Comparison of ENCODE assay signal across 14 cellular contexts in genomic region chr12:104290320-104290719, GRCh38. TPM values are rescaled to one million over a fixed set of nuclear protein-coding genes. Genes with fewer than 3 reads are reported as not detected.
A peak's percentile ranks its signal among the peaks of the same experiment; 100 is the strongest.
DNase-seq lines count a peak whose midpoint lies in the region; ATAC-seq, FAIRE-seq and TF ChIP-seq lines count a peak whose summit lies in the region.
"Had no signal": no experiment of that assay in that cellular context is flagged by ENCODE, and none has a peak within 500 bp of the region (broad histone marks: within the 10 kb centered on the region; RNA-seq: fewer than 3 reads in every experiment).

No MANE protein-coding gene starts in this region.

- H3K4me1 Mint-ChIP-seq in activated T-helper 17 cell treated with anti-CD3 and anti-CD28 coated beads, Interleukin-2, amount 50 U/mL, for 72 hours, result peaks cover 22% of the 10 kb centered on the region
- peaks cover 41% of the 10 kb centered on the region for H3K4me1 Mint-ChIP-seq in mesothelial cell of epicardium

- no peak overlapping the region for H3K18ac ChIP-seq in mesenchymal stem cell (ENCODE audit: low read depth in 1 of 2, low read length in 2 of 2)

- TF ChIP-seq RAD21 in HepG2 (CRISPR knock-in tag; IDR thresholded peaks at IDR 0.05), result no peak

- H3K4ac ChIP-seq in mesenchymal stem cell (ENCODE audit: low read depth in 1 of 2, low read length in 2 of 2), result no peak overlapping the region

- no peaks in the 10 kb centered on the region; a peak in 1 of 5 replicates for H3K27me3 ChIP-seq in HepG2 (ENCODE audit: control insufficient read depth in 1 of 2, insufficient read depth in 2 of 2, low read length in 2 of 2)
- H3K27me3 ChIP-seq in right lobe of liver, result no peaks in the 10 kb centered on the region
- no peaks in the 10 kb centered on the region for H3K27me3 ChIP-seq in mesenchymal stem cell (ENCODE audit: control insufficient read depth in 1 of 2, insufficient read depth in 1 of 2, low read length in 2 of 2)

- no peak for FAIRE-seq in HepG2 (lab: Jason Lieb, UNC)

- no peak overlapping the region for H2BK15ac ChIP-seq in mesenchymal stem cell (ENCODE audit: low read depth, poor library complexity, severe bottlenecking)

- H3K27me3 Mint-ChIP-seq in activated T-helper 17 cell treated with anti-CD3 and anti-CD28 coated beads, Interleukin-2, amount 50 U/mL, for 72 hours, result no peaks in the 10 kb centered on the region
- H3K27me3 Mint-ChIP-seq in mesothelial cell of epicardium (ENCODE audit: low read depth), result no peaks in the 10 kb centered on the region
- H3K27me3 Mint-ChIP-seq: activated CD4-positive, alpha-beta memory T cell treated with anti-CD3 and anti-CD28 coated beads, Interleukin-2, amount 10 ng/mL, durations not matched to agents 7 days and 5 days; stimulated activated naive CD8-positive, alpha-beta T cell treated with anti-CD3 and anti-CD28 coated beads, Interleukin-15, Interleukin-2, amounts not matched to agents 100 ng/mL and 50 ng/mL, for 24 hours had no signal

- no peak for ATAC-seq in HepG2
- ATAC-seq in right lobe of liver, result no peak
- no peak for ATAC-seq in activated T-helper 17 cell treated with anti-CD3 and anti-CD28 coated beads, Interleukin-2, amount 50 U/mL, for 72 hours (replicated peaks)
- ATAC-seq in HG02840 (IDR thresholded peaks at IDR 0.05; ENCODE audit: low FRiP score, unreplicated experiment), result no peak
- ATAC-seq: left ventricle myocardium superior had no signal

- H2BK5ac ChIP-seq in mesenchymal stem cell (ENCODE audit: low read depth, low read length, poor library complexity, severe bottlenecking), result no peak overlapping the region

- H4K20me1 ChIP-seq in HepG2 (ENCODE audit: insufficient read depth, low read length), result peaks cover 51% of the 10 kb centered on the region

- H3K9ac ChIP-seq in HepG2 (ENCODE audit: insufficient read depth, low read depth, low read length) (no peak overlapping the region), mesenchymal stem cell (ENCODE audit: low read length) (peak overlapping the region; percentile 100)

- DNase-seq in HepG2 (ENCODE audit: low spot score) (no peak), right lobe of liver (no peak), mesenchymal stem cell (no peak), mesothelial cell of epicardium (ENCODE audit: low spot score in 2 of 2, unreplicated experiment in 2 of 2) (no peak), NCI-H524 treated with DMSO at 0.1 percent for 48 hours (lab: John Stamatoyannopoulos, UW) (no peak), T-helper 1 cell (no peak)
- DNase-seq: activated CD4-positive, alpha-beta memory T cell treated with anti-CD3 and anti-CD28 coated beads, Interleukin-2, amount 10 ng/mL, durations not matched to agents 7 days and 5 days; activated naive CD4-positive, alpha-beta T cell treated with anti-CD3 and anti-CD28 coated beads for 36 hours; hypothalamus; left ventricle myocardium superior had no signal

- intact Hi-C loops in HepG2 (cut with micrococcal nuclease; ENCODE audit: unreplicated experiment) (no loop called here), right lobe of liver (cut with DNase I) (no loop called here)

- no peak overlapping the region for H2AK5ac ChIP-seq in mesenchymal stem cell (ENCODE audit: low read length, severe bottlenecking)

- H3K4me1 ChIP-seq in HepG2 (ENCODE audit: insufficient read depth, low read length) (peaks cover 52% of the 10 kb centered on the region), right lobe of liver (peaks cover 0 to 38% (median 13%) of the 10 kb centered on the region in 4 donors), mesenchymal stem cell (ENCODE audit: control insufficient read depth, insufficient read depth, low read depth, low read length) (peaks cover 8% of the 10 kb centered on the region)

- peaks cover 4% of the 10 kb centered on the region for H3K79me1 ChIP-seq in mesenchymal stem cell (replicated peaks; ENCODE audit: low read length, poor library complexity, severe bottlenecking)

- no peak for TF ChIP-seq POLR2A in HepG2 (IDR thresholded peaks at IDR 0.05; ENCODE audit: insufficient read depth in 1 of 2, low read depth in 2 of 2, low read length in 2 of 2)
- TF ChIP-seq POLR2A in right lobe of liver (IDR thresholded peaks at IDR 0.05), result no peak

- H3K14ac ChIP-seq in mesenchymal stem cell (ENCODE audit: low read length in 2 of 2), result no peak overlapping the region

- no peak overlapping the region for H3K23ac ChIP-seq in mesenchymal stem cell (ENCODE audit: low read length in 2 of 2)

- peak overlapping the region; percentile 94 for H3K4me3 Mint-ChIP-seq in activated T-helper 17 cell treated with anti-CD3 and anti-CD28 coated beads, Interleukin-2, amount 50 U/mL, for 72 hours
- no peak overlapping the region for H3K4me3 Mint-ChIP-seq in mesothelial cell of epicardium

- H2BK120ac ChIP-seq in mesenchymal stem cell (ENCODE audit: low read depth, low read length), result no peak overlapping the region

- H4K91ac ChIP-seq in mesenchymal stem cell (ENCODE audit: low read length), result no peak overlapping the region

- H3K9me3 Mint-ChIP-seq in activated T-helper 17 cell treated with anti-CD3 and anti-CD28 coated beads, Interleukin-2, amount 50 U/mL, for 72 hours, result no peaks in the 10 kb centered on the region
- H3K9me3 Mint-ChIP-seq in mesothelial cell of epicardium, result no peaks in the 10 kb centered on the region
- H3K9me3 Mint-ChIP-seq: activated CD4-positive, alpha-beta memory T cell treated with anti-CD3 and anti-CD28 coated beads, Interleukin-2, amount 10 ng/mL, durations not matched to agents 7 days and 5 days; activated naive CD4-positive, alpha-beta T cell treated with anti-CD3 and anti-CD28 coated beads for 36 hours; nephron; stimulated activated naive CD8-positive, alpha-beta T cell treated with anti-CD3 and anti-CD28 coated beads, Interleukin-15, Interleukin-2, amounts not matched to agents 100 ng/mL and 50 ng/mL, for 24 hours had no signal

- H3K4me2 ChIP-seq in HepG2 (ENCODE audit: low read depth, low read length) (peak overlapping the region; percentile 100), mesenchymal stem cell (ENCODE audit: low read length, poor library complexity, severe bottlenecking) (no peak overlapping the region)

- H2AFZ ChIP-seq in HepG2 (ENCODE audit: low read length) (no peak overlapping the region), mesenchymal stem cell (ENCODE audit: low read depth, low read length) (no peak overlapping the region)

- H3K36me3 Mint-ChIP-seq in activated T-helper 17 cell treated with anti-CD3 and anti-CD28 coated beads, Interleukin-2, amount 50 U/mL, for 72 hours (ENCODE audit: low read depth), result peaks cover 89% of the 10 kb centered on the region
- peaks cover 15% of the 10 kb centered on the region for H3K36me3 Mint-ChIP-seq in mesothelial cell of epicardium

- H3K9me3 ChIP-seq in HepG2 (ENCODE audit: low read length), result no peaks in the 10 kb centered on the region
- no peaks in the 10 kb centered on the region for H3K9me3 ChIP-seq in right lobe of liver
- no peaks in the 10 kb centered on the region for H3K9me3 ChIP-seq in mesenchymal stem cell (ENCODE audit: control insufficient read depth, low read length)

- peaks cover 77% of the 10 kb centered on the region for H3K79me2 ChIP-seq in HepG2 (ENCODE audit: insufficient read depth, low read length)

- no peak overlapping the region for H2BK12ac ChIP-seq in mesenchymal stem cell (ENCODE audit: low read length in 2 of 2)

- BruUV-seq in HepG2 (replicated peaks; lab: Mats Ljungman, UMichigan), result no TSS peak

- H3K36me3 ChIP-seq in HepG2 (replicated peaks in 1 of 2; ENCODE audit: control insufficient read depth in 1 of 2, insufficient read depth in 2 of 2, low read length in 2 of 2), result peaks cover 0 to 25% of the 10 kb centered on the region in 2 experiments
- peaks cover 0 to 39% (median 16%) of the 10 kb centered on the region in 4 donors for H3K36me3 ChIP-seq in right lobe of liver
- peaks cover 18 to 50% of the 10 kb centered on the region in 2 experiments for H3K36me3 ChIP-seq in mesenchymal stem cell (ENCODE audit: control insufficient read depth in 1 of 2, insufficient read depth in 2 of 2, low read depth in 1 of 2, low read length in 2 of 2)

- H3K27ac ChIP-seq in HepG2 (ENCODE audit: extremely low read length, insufficient read depth, low read length), result no peak overlapping the region
- H3K27ac ChIP-seq in right lobe of liver, result no peak overlapping the region
- no peak overlapping the region for H3K27ac ChIP-seq in mesenchymal stem cell (ENCODE audit: low read length, poor library complexity, severe bottlenecking)

- no peak overlapping the region for H3K27ac Mint-ChIP-seq in activated T-helper 17 cell treated with anti-CD3 and anti-CD28 coated beads, Interleukin-2, amount 50 U/mL, for 72 hours
- H3K27ac Mint-ChIP-seq in mesothelial cell of epicardium, result no peak overlapping the region
- H3K27ac Mint-ChIP-seq: activated CD4-positive, alpha-beta memory T cell treated with anti-CD3 and anti-CD28 coated beads, Interleukin-2, amount 10 ng/mL, durations not matched to agents 7 days and 5 days; activated naive CD4-positive, alpha-beta T cell treated with anti-CD3 and anti-CD28 coated beads for 36 hours; nephron; stimulated activated naive CD8-positive, alpha-beta T cell treated with anti-CD3 and anti-CD28 coated beads, Interleukin-15, Interleukin-2, amounts not matched to agents 100 ng/mL and 50 ng/mL, for 24 hours had no signal

- 83% methylated on average over 8 of the region's 8 CpGs for WGBS in HepG2 (ENCODE audit: low lambda C conversion rate)
- WGBS in right lobe of liver (ENCODE audit: insufficient coverage, low coverage, low lambda C conversion rate, missing lambda C conversion rate), result 95% methylated on average over 7 of the region's 8 CpGs
- 95% methylated on average over 7 of the region's 8 CpGs for WGBS in mesenchymal stem cell

- no peak overlapping the region for H4K8ac ChIP-seq in mesenchymal stem cell (ENCODE audit: low read length)

- H3K4me3 ChIP-seq in HepG2 (replicated peaks in 1 of 3; ENCODE audit: insufficient read depth in 1 of 3, low read depth in 2 of 3, low read length in 3 of 3) (0 out of 6 replicates have a peak overlapping the region, but pooled peaks of 1 of the 3 experiments have one; percentile 91), right lobe of liver (no peak overlapping the region), mesenchymal stem cell (ENCODE audit: insufficient read depth in 1 of 2, low read depth in 1 of 2, low read length in 2 of 2) (peak overlapping the region in 1 of 2 experiments; percentile 99)

- CTCF ChIA-PET in HepG2 (lab: Yijun Ruan, JAX; ENCODE audit: low intra/inter-chr PET ratio, low total read pairs), result no interaction called here

- POLR2A ChIA-PET in HepG2 (lab: Yijun Ruan, JAX), result no interaction called here

- in situ Hi-C loops in HepG2 (cut with HindIII; ENCODE audit: extremely low pct_ligation_motif_present, low pct_unique_long_range_greater_than_20kb), result no loop called here

- no peak for TF ChIP-seq EP300 in HepG2 (IDR thresholded peaks at IDR 0.05; ENCODE audit: low read depth in 2 of 2, low read length in 2 of 2)
- no peak for TF ChIP-seq EP300 in HepG2 (CRISPR knock-in tag; IDR thresholded peaks at IDR 0.05; ENCODE audit: borderline replicate concordance)

- TF ChIP-seq CTCF in HepG2 (CRISPR knock-in tag; IDR thresholded peaks at IDR 0.05) (no peak), right lobe of liver (IDR thresholded peaks at IDR 0.05) (no peak), mesothelial cell of epicardium (IDR thresholded peaks at IDR 0.05; ENCODE audit: unreplicated experiment) (no peak)

RNA-seq across cellular contexts. Expression of gene EID3, which starts 13.2 kb away (rescaled TPM):
- total RNA-seq in HepG2 (2016; rRNA removed; fragmentation: Illumina TruSeq; extraction: Trizol) (0.27 and 4.5 TPM in 2 replicates), right lobe of liver (1 to 10 TPM; 1.1 to 7.3 (median 1.4) TPM), mesothelial cell of epicardium (4.5 to 5.7 TPM (median 5.6 TPM) in 3 replicates)
- total RNA-seq in HepG2 (2016; cell fraction: cytosol; rRNA removed; fragmentation: Illumina TruSeq; extraction: Trizol; ENCODE audit: low read depth), result 0.20 TPM in 1 of 2 replicates, not detected in the other
- 0.37 and 4.2 TPM in 2 replicates for total RNA-seq in HepG2 (2016; cell fraction: insoluble cytoplasmic fraction; rRNA removed; fragmentation: Illumina TruSeq; extraction: Trizol)
- 0.24 and 0.28 TPM in 2 replicates for total RNA-seq in HepG2 (2016; cell fraction: membrane; rRNA removed; fragmentation: Illumina TruSeq; extraction: Trizol)
- total RNA-seq in HepG2 (2016; cell fraction: nucleus; rRNA removed; fragmentation: Illumina TruSeq; extraction: Trizol), result 19.9 and 21.8 TPM in 2 replicates
- 0.38 and 0.56 TPM in 2 replicates for polyA plus RNA-seq in HepG2 (2011; rRNA removed)
- polyA plus RNA-seq in HepG2 (2011; cell fraction: cytosol; rRNA removed), result not detected in 2 replicates
- polyA plus RNA-seq in HepG2 (2011; cell fraction: nucleus; rRNA removed), result 2.2 and 2.8 TPM in 2 replicates
- 0.13 and 0.39 TPM in 2 replicates for polyA plus RNA-seq in HepG2 (2012)
- polyA plus RNA-seq in HepG2 (2016; cell fraction: cytosol; fragmentation: Illumina TruSeq; extraction: Trizol; ENCODE audit: low read depth), result 0.07 TPM in 1 of 2 replicates, not detected in the other
- 0.21 TPM in 1 of 2 replicates, not detected in the other for polyA plus RNA-seq in HepG2 (2016; cell fraction: insoluble cytoplasmic fraction; fragmentation: Illumina TruSeq; extraction: Trizol; ENCODE audit: low read depth)
- not detected in 2 replicates for polyA plus RNA-seq in HepG2 (2016; cell fraction: membrane; fragmentation: Illumina TruSeq; extraction: Trizol; ENCODE audit: low read depth)
- 5.1 and 5.3 TPM in 2 replicates for polyA plus RNA-seq in HepG2 (2016; cell fraction: nucleus; fragmentation: Illumina TruSeq; extraction: Trizol; ENCODE audit: insufficient read depth, low read depth)
- 3.3 and 7.0 TPM in 2 replicates for polyA minus RNA-seq in HepG2 (2011; rRNA and poly(A)+ RNA removed; ENCODE audit: low replicate concordance)
- not detected in 2 replicates for polyA minus RNA-seq in HepG2 (2011; cell fraction: cytosol; rRNA and poly(A)+ RNA removed)
- 26.4 and 27.4 TPM in 2 replicates for polyA minus RNA-seq in HepG2 (2011; cell fraction: nucleus; rRNA and poly(A)+ RNA removed)
- total RNA-seq in activated T-helper 17 cell treated with anti-CD3 and anti-CD28 coated beads, Interleukin-2, amount 50 U/mL, for 72 hours, result 1 to 10 TPM; 3.0 to 7.3 TPM
- 0.50 TPM for polyA plus RNA-seq in mesenchymal stem cell (2013, experiment 1 of 2)
- polyA plus RNA-seq in mesenchymal stem cell (2013, experiment 2 of 2), result 0.51 TPM
